Comparison of ENCODE assay signal across 2 cellular contexts in the genomic region with DNA sequence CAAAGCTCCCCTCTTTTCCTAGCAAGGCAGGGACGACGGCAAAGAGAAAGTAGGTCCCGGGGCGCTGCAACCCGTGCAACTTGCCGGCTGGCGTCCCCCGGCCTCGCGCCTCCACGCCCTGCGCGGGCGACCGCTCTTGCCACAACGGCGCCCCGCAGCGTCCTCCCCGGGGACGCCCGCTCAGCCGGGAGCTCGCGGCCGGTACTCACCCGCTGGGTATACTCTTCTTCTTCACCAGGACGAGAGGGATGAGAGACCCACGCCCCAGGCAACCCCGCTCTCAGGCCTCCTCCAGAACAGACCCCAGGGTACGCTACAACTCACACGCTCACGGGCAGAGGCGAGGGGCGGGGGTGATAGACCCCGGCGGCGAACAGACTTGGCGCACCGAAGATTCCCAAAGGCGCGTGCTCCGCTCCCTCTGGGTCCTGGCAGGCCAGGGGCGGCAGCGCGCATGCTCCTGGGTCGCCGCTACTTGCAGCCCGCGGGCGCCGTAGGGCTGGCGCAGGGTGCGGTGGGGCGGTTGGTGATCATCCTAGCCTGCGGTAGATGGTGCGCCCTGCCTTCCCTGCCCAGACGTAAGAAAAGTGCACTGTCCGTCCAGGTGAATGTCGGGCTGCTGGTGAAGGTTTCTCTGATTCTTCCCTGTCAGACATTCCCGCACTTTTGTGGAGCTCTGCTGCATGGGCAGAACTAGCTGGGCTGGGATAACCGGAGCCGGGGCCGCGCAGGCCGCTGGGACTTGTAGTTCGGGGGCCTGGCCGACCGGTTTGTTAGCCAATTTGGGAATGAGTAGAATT.
A peak's percentile ranks its signal among the peaks of the same experiment; 100 is the strongest.
TF ChIP-seq lines count a peak whose summit lies in the region.

A gene with protein sequence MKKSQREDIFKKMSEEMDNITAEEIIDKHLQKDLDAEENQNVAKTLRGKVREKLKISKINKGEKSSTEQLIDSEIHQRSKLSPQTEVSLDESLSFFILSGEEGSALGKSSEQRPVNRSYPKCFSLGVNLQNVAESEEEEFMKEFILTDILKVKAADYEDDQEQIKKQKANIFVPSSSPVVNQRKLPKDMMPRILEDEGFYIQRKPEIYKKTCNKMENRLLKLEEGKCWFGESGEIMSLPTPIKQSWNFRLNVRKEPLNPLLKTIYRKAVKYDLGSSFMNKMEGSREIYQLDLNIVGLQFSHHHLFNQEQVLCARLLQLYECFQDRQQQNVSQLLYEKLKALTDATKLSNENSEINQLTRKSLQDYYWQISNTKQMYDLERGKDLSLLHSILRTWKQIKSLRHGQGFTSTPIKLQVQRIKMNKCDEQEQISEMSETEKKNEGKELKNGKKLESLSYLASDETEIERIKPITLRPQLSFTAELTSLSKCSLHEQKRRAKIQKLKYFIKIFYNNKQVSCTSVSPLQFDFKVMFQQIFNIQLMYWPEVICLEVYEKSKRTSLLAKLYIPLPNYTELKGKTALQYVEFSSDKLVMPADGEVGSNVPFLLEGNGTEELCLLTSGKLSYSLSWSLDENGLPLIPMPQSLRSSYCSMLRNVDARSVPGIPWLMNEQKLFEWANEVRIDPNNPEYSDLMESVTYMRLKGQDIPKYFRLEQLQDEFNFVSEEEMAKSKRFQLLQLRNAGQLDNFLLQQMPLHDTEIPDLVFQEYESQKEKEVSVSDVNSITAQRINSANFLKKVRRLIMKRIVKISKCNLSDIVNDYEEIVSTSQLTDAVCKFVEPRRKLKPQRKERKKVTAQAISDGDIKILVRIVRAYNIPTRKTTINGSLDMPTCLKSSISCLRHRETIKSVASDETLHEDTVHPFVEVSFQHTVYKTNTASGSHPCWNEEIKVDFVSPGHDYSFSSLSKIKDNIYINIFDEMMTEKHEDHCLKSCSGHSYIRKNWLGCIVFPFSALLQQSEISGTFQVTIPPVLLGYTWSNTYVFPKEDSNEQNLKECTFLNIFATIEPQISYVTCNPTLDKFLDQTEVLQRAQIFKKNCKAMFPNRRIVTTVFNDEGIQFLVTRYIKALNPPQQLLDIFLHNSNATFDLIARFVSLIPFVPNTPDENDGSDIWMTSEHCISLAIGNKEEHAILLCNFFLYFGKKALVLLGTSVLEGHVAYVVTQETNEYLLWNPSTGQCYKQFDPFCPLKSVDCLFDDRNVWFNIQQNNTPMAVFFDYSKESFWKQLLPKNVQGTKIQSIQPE (N-terminal part only) (plus strand): TSS at position 522 of the 800 bp plus-strand sequence. CDS start 3,349 bp downstream, outside the sequence.

TF ChIP-seq in IMR-90, 13 proteins besides CTCF, POLR2A, EP300 and RAD21:
- TF ChIP-seq, protein P1, sequence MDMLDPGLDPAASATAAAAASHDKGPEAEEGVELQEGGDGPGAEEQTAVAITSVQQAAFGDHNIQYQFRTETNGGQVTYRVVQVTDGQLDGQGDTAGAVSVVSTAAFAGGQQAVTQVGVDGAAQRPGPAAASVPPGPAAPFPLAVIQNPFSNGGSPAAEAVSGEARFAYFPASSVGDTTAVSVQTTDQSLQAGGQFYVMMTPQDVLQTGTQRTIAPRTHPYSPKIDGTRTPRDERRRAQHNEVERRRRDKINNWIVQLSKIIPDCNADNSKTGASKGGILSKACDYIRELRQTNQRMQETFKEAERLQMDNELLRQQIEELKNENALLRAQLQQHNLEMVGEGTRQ (IDR thresholded peaks at IDR 0.05; ENCODE audit: low read depth, low read length) = no peak
- TF ChIP-seq MXI1 (IDR thresholded peaks at IDR 0.05; ENCODE audit: borderline replicate concordance, low read depth, low read length) (peak; percentile 69; the same call in 1 of the 2 replicates), BHLHE40 (IDR thresholded peaks at IDR 0.05; ENCODE audit: low read depth, low read length) (no peak), MAFK (IDR thresholded peaks at IDR 0.05; ENCODE audit: low read depth, low read length) (0 out of 2 replicates have a peak, but pooled peaks have one; percentile 37), SMC3 (IDR thresholded peaks at IDR 0.05; ENCODE audit: low read depth, low read length) (no peak)
- TF ChIP-seq, protein P2, sequence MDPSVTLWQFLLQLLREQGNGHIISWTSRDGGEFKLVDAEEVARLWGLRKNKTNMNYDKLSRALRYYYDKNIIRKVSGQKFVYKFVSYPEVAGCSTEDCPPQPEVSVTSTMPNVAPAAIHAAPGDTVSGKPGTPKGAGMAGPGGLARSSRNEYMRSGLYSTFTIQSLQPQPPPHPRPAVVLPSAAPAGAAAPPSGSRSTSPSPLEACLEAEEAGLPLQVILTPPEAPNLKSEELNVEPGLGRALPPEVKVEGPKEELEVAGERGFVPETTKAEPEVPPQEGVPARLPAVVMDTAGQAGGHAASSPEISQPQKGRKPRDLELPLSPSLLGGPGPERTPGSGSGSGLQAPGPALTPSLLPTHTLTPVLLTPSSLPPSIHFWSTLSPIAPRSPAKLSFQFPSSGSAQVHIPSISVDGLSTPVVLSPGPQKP (IDR thresholded peaks at IDR 0.05; ENCODE audit: borderline replicate concordance, low read depth, low read length) = no peak
TF ChIP-seq in IMR-90: peak in this region for 2.

TF ChIP-seq in neural cell, 6 proteins besides CTCF, POLR2A, EP300 and RAD21:
- no peak for TF ChIP-seq TAF1 (IDR thresholded peaks at IDR 0.05; ENCODE audit: low read depth)
- peak; percentile 40 for TF ChIP-seq POLR2AphosphoS5 (IDR thresholded peaks at IDR 0.05)
- TF ChIP-seq MXI1 (conservative IDR thresholded peaks at IDR 0.05; ENCODE audit: poor library complexity, severe bottlenecking) = peak; percentile 87
- TF ChIP-seq, protein P3, sequence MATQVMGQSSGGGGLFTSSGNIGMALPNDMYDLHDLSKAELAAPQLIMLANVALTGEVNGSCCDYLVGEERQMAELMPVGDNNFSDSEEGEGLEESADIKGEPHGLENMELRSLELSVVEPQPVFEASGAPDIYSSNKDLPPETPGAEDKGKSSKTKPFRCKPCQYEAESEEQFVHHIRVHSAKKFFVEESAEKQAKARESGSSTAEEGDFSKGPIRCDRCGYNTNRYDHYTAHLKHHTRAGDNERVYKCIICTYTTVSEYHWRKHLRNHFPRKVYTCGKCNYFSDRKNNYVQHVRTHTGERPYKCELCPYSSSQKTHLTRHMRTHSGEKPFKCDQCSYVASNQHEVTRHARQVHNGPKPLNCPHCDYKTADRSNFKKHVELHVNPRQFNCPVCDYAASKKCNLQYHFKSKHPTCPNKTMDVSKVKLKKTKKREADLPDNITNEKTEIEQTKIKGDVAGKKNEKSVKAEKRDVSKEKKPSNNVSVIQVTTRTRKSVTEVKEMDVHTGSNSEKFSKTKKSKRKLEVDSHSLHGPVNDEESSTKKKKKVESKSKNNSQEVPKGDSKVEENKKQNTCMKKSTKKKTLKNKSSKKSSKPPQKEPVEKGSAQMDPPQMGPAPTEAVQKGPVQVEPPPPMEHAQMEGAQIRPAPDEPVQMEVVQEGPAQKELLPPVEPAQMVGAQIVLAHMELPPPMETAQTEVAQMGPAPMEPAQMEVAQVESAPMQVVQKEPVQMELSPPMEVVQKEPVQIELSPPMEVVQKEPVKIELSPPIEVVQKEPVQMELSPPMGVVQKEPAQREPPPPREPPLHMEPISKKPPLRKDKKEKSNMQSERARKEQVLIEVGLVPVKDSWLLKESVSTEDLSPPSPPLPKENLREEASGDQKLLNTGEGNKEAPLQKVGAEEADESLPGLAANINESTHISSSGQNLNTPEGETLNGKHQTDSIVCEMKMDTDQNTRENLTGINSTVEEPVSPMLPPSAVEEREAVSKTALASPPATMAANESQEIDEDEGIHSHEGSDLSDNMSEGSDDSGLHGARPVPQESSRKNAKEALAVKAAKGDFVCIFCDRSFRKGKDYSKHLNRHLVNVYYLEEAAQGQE (IDR thresholded peaks at IDR 0.05; ENCODE audit: borderline replicate concordance) = peak; percentile 13
- TF ChIP-seq EZH2 (IDR thresholded peaks at IDR 0.05; ENCODE audit: borderline replicate concordance, insufficient read depth, low read length, poor library complexity, severe bottlenecking) = no peak
- peak; percentile 21 for TF ChIP-seq SMC3 (conservative IDR thresholded peaks at IDR 0.05; ENCODE audit: poor library complexity)
TF ChIP-seq in neural cell: peak in this region for 4.
